Comparison of ENCODE assay signal across 19 cellular contexts in genomic region chr2:215622836-215623235, GRCh38.
DNase-seq lines count a peak whose midpoint lies in the region; ATAC-seq and TF ChIP-seq lines count a peak whose summit lies in the region.
"Had no signal": no experiment of that assay in that cellular context is flagged by ENCODE, and none has a peak within 500 bp of the region (broad histone marks: within the 10 kb centered on the region; RNA-seq: fewer than 3 reads in every experiment).

No MANE protein-coding gene starts in this region.

- H3K36me3 ChIP-seq in muscle layer of duodenum (ENCODE audit: control insufficient read depth in 1 of 2, insufficient read depth in 2 of 2, low read length in 2 of 2) (no peaks in the 10 kb centered on the region), stomach smooth muscle (ENCODE audit: control insufficient read depth in 2 of 2, insufficient read depth in 2 of 2, low read length in 2 of 2) (no peaks in the 10 kb centered on the region)
- H3K36me3 ChIP-seq: BE2C had no signal

- DNase-seq in M059J (ENCODE audit: low read depth) (peak; percentile 51), choroid plexus epithelial cell (ENCODE audit: low read depth) (peak; percentile 42), DMS53 treated with DMSO at 0.1 percent for 48 hours (lab: John Stamatoyannopoulos, UW; ENCODE audit: unreplicated experiment) (no peak), NK-92 (lab: John Stamatoyannopoulos, UW; ENCODE audit: unreplicated experiment) (no peak), hepatic stellate cell (ENCODE audit: low spot score) (no peak)
- no peak for DNase-seq in stimulated activated naive CD8-positive, alpha-beta T cell treated with anti-CD3 and anti-CD28 coated beads, Interleukin-15, amount 100 ng/mL, for 72 hours
- DNase-seq: BE2C; CD4-positive, alpha-beta memory T cell; DND-41; HFFc6; KG1; MM.1S; NCI-H1105 treated with DMSO at 0.1 percent for 48 hours; NCI-H1930; NCI-H524 treated with DMSO at 0.1 percent for 48 hours; Right ventricle myocardium superior had no signal

- no peak for TF ChIP-seq CTCF in choroid plexus epithelial cell (conservative IDR thresholded peaks at IDR 0.05; ENCODE audit: low read depth, low read length)

- H3K9me3 Mint-ChIP-seq in stimulated activated naive CD8-positive, alpha-beta T cell treated with anti-CD3 and anti-CD28 coated beads, Interleukin-15, amount 100 ng/mL, for 72 hours = no peaks in the 10 kb centered on the region
- H3K9me3 Mint-ChIP-seq: HFFc6 had no signal

- H3K27me3 ChIP-seq in muscle layer of duodenum (ENCODE audit: low read depth, low read length) = no peaks in the 10 kb centered on the region
- H3K27me3 ChIP-seq in stomach smooth muscle (ENCODE audit: control insufficient read depth in 1 of 2, insufficient read depth in 2 of 2, low read length in 2 of 2) = no peaks in the 10 kb centered on the region
- H3K27me3 ChIP-seq: BE2C had no signal

- H3K27ac ChIP-seq in muscle layer of duodenum (ENCODE audit: low read length) (peak overlapping the region; percentile 3), stomach smooth muscle (ENCODE audit: low read length) (peak overlapping the region; percentile 94)

- H3K9me3 ChIP-seq in muscle layer of duodenum (ENCODE audit: control insufficient read depth in 1 of 2, low read length in 2 of 2) (no peaks in the 10 kb centered on the region), stomach smooth muscle (ENCODE audit: control insufficient read depth in 2 of 2, low read length in 2 of 2) (peaks cover 0 to 5% of the 10 kb centered on the region in 2 donors)
- H3K9me3 ChIP-seq: BE2C had no signal

- no peak overlapping the region for H3K27ac Mint-ChIP-seq in stimulated activated naive CD8-positive, alpha-beta T cell treated with anti-CD3 and anti-CD28 coated beads, Interleukin-15, amount 100 ng/mL, for 72 hours
- H3K27ac Mint-ChIP-seq: CD4-positive, alpha-beta memory T cell; HFFc6 had no signal

- no peaks in the 10 kb centered on the region for H3K4me1 ChIP-seq in muscle layer of duodenum (ENCODE audit: control insufficient read depth in 1 of 2, insufficient read depth in 2 of 2, low read length in 2 of 2)
- H3K4me1 ChIP-seq in stomach smooth muscle (ENCODE audit: control insufficient read depth, insufficient read depth, low read length) = peaks cover 15% of the 10 kb centered on the region

- no peak for ATAC-seq in stimulated activated naive CD8-positive, alpha-beta T cell treated with anti-CD3 and anti-CD28 coated beads, Interleukin-15, amount 100 ng/mL, for 72 hours
- ATAC-seq: SK-N-SH treated with all-trans-retinoic acid at 6 μM for 48 hours had no signal

- H3K4me3 ChIP-seq in choroid plexus epithelial cell (ENCODE audit: low read depth, low read length) = no peak overlapping the region
- no peak overlapping the region for H3K4me3 ChIP-seq in muscle layer of duodenum (ENCODE audit: low read depth in 1 of 2, low read length in 2 of 2)
- H3K4me3 ChIP-seq in stomach smooth muscle (ENCODE audit: low read length in 2 of 2) = no peak overlapping the region

- peak overlapping the region in 1 of 2 donors; percentile 46 for H3K9ac ChIP-seq in stomach smooth muscle (ENCODE audit: low read length in 2 of 2)

- no peak overlapping the region for H3K4me3 Mint-ChIP-seq in stimulated activated naive CD8-positive, alpha-beta T cell treated with anti-CD3 and anti-CD28 coated beads, Interleukin-15, amount 100 ng/mL, for 72 hours
- H3K4me3 Mint-ChIP-seq: CD4-positive, alpha-beta memory T cell; HFFc6 had no signal

- H3K4me1 Mint-ChIP-seq in stimulated activated naive CD8-positive, alpha-beta T cell treated with anti-CD3 and anti-CD28 coated beads, Interleukin-15, amount 100 ng/mL, for 72 hours = peaks cover 6% of the 10 kb centered on the region

- peaks cover 23% of the 10 kb centered on the region for H3K27me3 Mint-ChIP-seq in stimulated activated naive CD8-positive, alpha-beta T cell treated with anti-CD3 and anti-CD28 coated beads, Interleukin-15, amount 100 ng/mL, for 72 hours
- H3K27me3 Mint-ChIP-seq: CD4-positive, alpha-beta memory T cell had no signal

Comparison
In these comparisons a context has a peak if more than half of its experiments do, and no peak if none do; other contexts are left out.
1. DNase-seq: peak in M059J (single experiment) and choroid plexus epithelial cell (single experiment); none in DMS53 treated with DMSO at 0.1 percent for 48 hours (single experiment), NK-92 (single experiment), hepatic stellate cell (single experiment) and stimulated activated naive CD8-positive, alpha-beta T cell treated with anti-CD3 and anti-CD28 coated beads, Interleukin-15, amount 100 ng/mL, for 72 hours (0 of 2).